21 cellular contexts compared by ENCODE assay signal in genomic region chr5:32074401-32074800, GRCh38.
DNase-seq lines count a peak whose midpoint lies in the region; TF ChIP-seq lines count a peak whose summit lies in the region.
"Had no signal": no experiment of that assay in that cellular context is flagged by ENCODE, and none has a peak within 500 bp of the region (broad histone marks: within the 10 kb centered on the region; RNA-seq: fewer than 3 reads in every experiment).

No MANE protein-coding gene starts in this region.

- DNase-seq in NCI-H748 (lab: John Stamatoyannopoulos, UW; ENCODE audit: unreplicated experiment), result peak; percentile 48
- DNase-seq in NCI-H748 treated with DMSO at 0.1 percent for 48 hours (lab: John Stamatoyannopoulos, UW), result no peak
- peak; percentile 9 for DNase-seq in NCI-H510A (lab: John Stamatoyannopoulos, UW)
- DNase-seq in glomerular visceral epithelial cell (ENCODE audit: extremely low spot score), result peak; percentile 31
- DNase-seq in mesenteric fat pad (ENCODE audit: low spot score), result peak; percentile 84
- no peak for DNase-seq in stimulated activated CD4-positive, alpha-beta T cell treated with anti-CD3 and anti-CD28 coated beads, Interleukin-4, amount 100 ng/mL, for 4 hours
- DNase-seq in occipital lobe (lab: John Stamatoyannopoulos, UW), result no peak
- DNase-seq in coronary artery (ENCODE audit: low spot score), result no peak
- DNase-seq: 8988T; activated CD4-positive, alpha-beta T cell treated with anti-CD3 and anti-CD28 coated beads for 1 hour; activated gamma-delta T cell treated with Interleukin-2 at 50 U/mL for 16 hours; activated naive CD8-positive, alpha-beta T cell treated with anti-CD3 and anti-CD28 coated beads, Interleukin-2, amount 50 U/mL, for 24 hours; activated T-cell treated with anti-CD3 and anti-CD28 coated beads, Interleukin-2, amount 50 U/mL, for 1 hour; body of pancreas; CD4-positive, alpha-beta memory T cell; NCI-H1436 treated with DMSO at 0.1 percent for 48 hours; NCI-H524 treated with DMSO at 0.1 percent for 48 hours; SHP77 treated with DMSO at 0.1 percent for 48 hours; SW 1271 had no signal

- no peak overlapping the region for H3K27ac ChIP-seq in coronary artery
- H3K27ac ChIP-seq: body of pancreas, epithelial cell of prostate, heart right ventricle had no signal

- TF ChIP-seq CTCF in coronary artery (IDR thresholded peaks at IDR 0.05), result no peak

- no peak overlapping the region for H3K4me3 ChIP-seq in coronary artery
- H3K4me3 ChIP-seq: body of pancreas, heart right ventricle had no signal

Comparison
In these comparisons a context has a peak if more than half of its experiments do, and no peak if none do; other contexts are left out.
1. DNase-seq: peak in NCI-H748 (single experiment), NCI-H510A (single experiment), glomerular visceral epithelial cell (single experiment) and mesenteric fat pad (single experiment); none in NCI-H748 treated with DMSO at 0.1 percent for 48 hours (single experiment), stimulated activated CD4-positive, alpha-beta T cell treated with anti-CD3 and anti-CD28 coated beads, Interleukin-4, amount 100 ng/mL, for 4 hours (0 of 2), occipital lobe (single experiment) and coronary artery (single experiment).